7 cellular contexts compared by ENCODE assay signal in genomic region chr12:57904848-57905811, GRCh38. TPM values are rescaled to one million over a fixed set of nuclear protein-coding genes. Genes with fewer than 3 reads are reported as not detected.
DNase-seq lines count a peak whose midpoint lies in the region; ATAC-seq and TF ChIP-seq lines count a peak whose summit lies in the region.

No MANE protein-coding gene starts in this region.

- no peak overlapping the region for H3K27ac ChIP-seq in right atrium auricular region
- peak overlapping the region in 2 of 4 donors; percentile 23 to 58 for H3K27ac ChIP-seq in sigmoid colon

- H3K9me3 ChIP-seq in right atrium auricular region (no peaks in the 10 kb centered on the region), sigmoid colon (no peaks in the 10 kb centered on the region)

- H3K4me3 ChIP-seq in right atrium auricular region (peak overlapping the region in 1 of 2 donors; percentile 30), sigmoid colon (peak overlapping the region in 2 of 4 donors; percentile 18 to 28)

- no peak for TF ChIP-seq POLR2A in GM18505 (IDR thresholded peaks at IDR 0.05; ENCODE audit: borderline replicate concordance, extremely low read depth, insufficient read depth, insufficient read length)
- no peak for TF ChIP-seq POLR2A in sigmoid colon (IDR thresholded peaks at IDR 0.05)

- peak; percentile 100 for TF ChIP-seq CTCF in right atrium auricular region (IDR thresholded peaks at IDR 0.05)
- peak; percentile 100 for TF ChIP-seq CTCF in sigmoid colon (IDR thresholded peaks at IDR 0.05)

- WGBS in sigmoid colon, 2 donors: 36 to 40% methylated on average over 26 of the region's 26 CpGs

- TF ChIP-seq EP300 in sigmoid colon (IDR thresholded peaks at IDR 0.05): no peak

- H3K4me1 ChIP-seq in right atrium auricular region: peaks cover 4 to 9% of the 10 kb centered on the region in 2 donors
- H3K4me1 ChIP-seq in sigmoid colon: peaks cover 0 to 5% (median 0%) of the 10 kb centered on the region in 4 donors

- peak overlapping the region; percentile 28 for H3K4me3 Mint-ChIP-seq in T-helper 1 cell treated with Interleukin-12 subunit alpha and Interleukin-12 subunit beta and Interleukin-4 antibody, amounts not matched to agents 30 μg/mL and 1 μg/mL, for 36 hours

- ATAC-seq in GM18505 (IDR thresholded peaks at IDR 0.05; ENCODE audit: unreplicated experiment) (peak; percentile 94), HG02970 (IDR thresholded peaks at IDR 0.05; ENCODE audit: low FRiP score, unreplicated experiment) (peak; percentile 69)

- H3K36me3 Mint-ChIP-seq in T-helper 1 cell treated with Interleukin-12 subunit alpha and Interleukin-12 subunit beta and Interleukin-4 antibody, amounts not matched to agents 30 μg/mL and 1 μg/mL, for 36 hours (ENCODE audit: low read depth): no peaks in the 10 kb centered on the region

- H3K27me3 Mint-ChIP-seq in T-helper 1 cell treated with Interleukin-12 subunit alpha and Interleukin-12 subunit beta and Interleukin-4 antibody, amounts not matched to agents 30 μg/mL and 1 μg/mL, for 36 hours (ENCODE audit: low read depth): peaks cover 42% of the 10 kb centered on the region

- H3K27me3 ChIP-seq in right atrium auricular region (no peaks in the 10 kb centered on the region), sigmoid colon (no peaks in the 10 kb centered on the region)

- no peaks in the 10 kb centered on the region for H3K36me3 ChIP-seq in right atrium auricular region
- no peaks in the 10 kb centered on the region for H3K36me3 ChIP-seq in sigmoid colon

- DNase-seq in NCI-H187 (lab: John Stamatoyannopoulos, UW): peak; percentile 88 to 93
- peak; percentile 64 for DNase-seq in amniotic stem cell (lab: John Stamatoyannopoulos, UW)
- DNase-seq in right atrium auricular region (ENCODE audit: low spot score): peak; percentile 88
- peak; percentile 94 for DNase-seq in sigmoid colon

- no peaks in the 10 kb centered on the region for H3K9me3 Mint-ChIP-seq in T-helper 1 cell treated with Interleukin-12 subunit alpha and Interleukin-12 subunit beta and Interleukin-4 antibody, amounts not matched to agents 30 μg/mL and 1 μg/mL, for 36 hours

- intact Hi-C loops in sigmoid colon (cut with DNase I): loop anchor here (1.0 kb wide), 3 partner anchors 74 to 123 kb away; partner anchors contain the start of gene TSFM

- H3K4me1 Mint-ChIP-seq in T-helper 1 cell treated with Interleukin-12 subunit alpha and Interleukin-12 subunit beta and Interleukin-4 antibody, amounts not matched to agents 30 μg/mL and 1 μg/mL, for 36 hours (ENCODE audit: low read depth): peaks cover 11% of the 10 kb centered on the region

- H3K27ac Mint-ChIP-seq in T-helper 1 cell treated with Interleukin-12 subunit alpha and Interleukin-12 subunit beta and Interleukin-4 antibody, amounts not matched to agents 30 μg/mL and 1 μg/mL, for 36 hours: peak overlapping the region; percentile 47

RNA-seq across cellular contexts. Expression of gene ATP23, which starts 36.2 kb away (rescaled TPM):
- total RNA-seq in right atrium auricular region: 1 to 10 TPM; 2.6 to 6.0 TPM
- total RNA-seq in sigmoid colon: 10 to 100 TPM in 3 of 4 donors, 1 to 10 TPM in 1; 5.3 to 39.0 (median 13.2) TPM
- polyA plus RNA-seq in sigmoid colon: 10 to 100 TPM; 14.8 to 43.5 (median 25.8) TPM

RNA-seq across cellular contexts. Expression of gene CTDSP2, which starts 58.6 kb away (rescaled TPM):
- 100 to 1,000 TPM in 1 of 2 donors, 10 to 100 TPM in 1; 67.6 to 105 TPM for total RNA-seq in right atrium auricular region
- total RNA-seq in sigmoid colon: 100 to 1,000 TPM; 121 to 183 (median 135) TPM
- polyA plus RNA-seq in sigmoid colon: 100 to 1,000 TPM in 2 of 3 donors, 10 to 100 TPM in 1; 85.3 to 122 (median 105) TPM
